In genomic region chr3:79175870-79176269, GRCh38 we compare ENCODE assay signal across 27 cellular contexts.
"Had no signal": no experiment of that assay in that cellular context is flagged by ENCODE, and none has a peak within 500 bp of the region (broad histone marks: within the 10 kb centered on the region; RNA-seq: fewer than 3 reads in every experiment).

No MANE protein-coding gene starts in this region.

- H3K4me1 ChIP-seq: esophagus muscularis mucosa, psoas muscle, right lobe of liver, spleen, testis, tibial nerve, upper lobe of right lung, vagina had no signal

- H3K27me3 ChIP-seq: esophagus muscularis mucosa, hepatocyte, right lobe of liver, spleen, testis, tibial nerve, upper lobe of right lung, vagina had no signal

- H3K79me2 ChIP-seq: hepatocyte had no signal

- H3K27me3 Mint-ChIP-seq: dendritic cell treated with granulocyte-macrophage colony-stimulating factor and Interleukin-4, amounts not matched to agents 40 ng/mL and 50 ng/mL, for 4 days; effector memory CD8-positive, alpha-beta T cell; naive B cell; stimulated activated naive B cell treated with anti-CD40 and anti-IgM and Interleukin-4, amounts not matched to agents 10 μg/mL and 1 μg/mL and 100 μg/mL, for 72 hours; stimulated activated naive CD8-positive, alpha-beta T cell treated with anti-CD3 and anti-CD28 coated beads, Interleukin-15, amount 100 ng/mL, for 72 hours had no signal

- H3K27ac ChIP-seq: epithelial cell of prostate, esophagus muscularis mucosa, hepatocyte, psoas muscle, right lobe of liver, spleen, testis, tibial nerve, upper lobe of right lung, vagina had no signal

- H3K9me3 ChIP-seq: esophagus muscularis mucosa, psoas muscle, right lobe of liver, testis, tibial nerve, upper lobe of right lung, vagina had no signal

- H3K36me3 ChIP-seq: esophagus muscularis mucosa, right lobe of liver, spleen, tibial nerve, upper lobe of right lung, vagina had no signal

- DNase-seq: effector memory CD8-positive, alpha-beta T cell; foreskin melanocyte; head of caudate nucleus; kidney; left cardiac atrium; left ventricle myocardium superior; mesendoderm; naive B cell; psoas muscle; retina; right lobe of liver; spleen; stimulated activated CD4-positive, alpha-beta T cell treated with anti-CD3 and anti-CD28 coated beads, Interleukin-15, amount 100 ng/mL, for 24 hours; stimulated activated CD4-positive, alpha-beta T cell treated with anti-CD3 and anti-CD28 coated beads, Interleukin-1b, Interleukin-23, amount 100 ng/mL, for 48 hours; stimulated activated CD4-positive, alpha-beta T cell treated with anti-CD3 and anti-CD28 coated beads, Interleukin-4, amount 100 ng/mL, for 24 hours; stimulated activated naive B cell treated with anti-CD40 and anti-IgM and Interleukin-4, amounts not matched to agents 10 μg/mL and 1 μg/mL and 100 μg/mL, for 72 hours; stimulated activated naive CD8-positive, alpha-beta T cell treated with anti-CD3 and anti-CD28 coated beads, Interleukin-15, amount 100 ng/mL, for 72 hours; testis; upper lobe of right lung had no signal

- H3K36me3 Mint-ChIP-seq: naive B cell; stimulated activated naive B cell treated with anti-CD40 and anti-IgM and Interleukin-4, amounts not matched to agents 10 μg/mL and 1 μg/mL and 100 μg/mL, for 72 hours had no signal

- H3K27ac Mint-ChIP-seq: dendritic cell treated with granulocyte-macrophage colony-stimulating factor and Interleukin-4, amounts not matched to agents 40 ng/mL and 50 ng/mL, for 4 days; effector memory CD8-positive, alpha-beta T cell; naive B cell; nephron; stimulated activated naive B cell treated with anti-CD40 and anti-IgM and Interleukin-4, amounts not matched to agents 10 μg/mL and 1 μg/mL and 100 μg/mL, for 72 hours; stimulated activated naive CD8-positive, alpha-beta T cell treated with anti-CD3 and anti-CD28 coated beads, Interleukin-15, amount 100 ng/mL, for 72 hours had no signal

- H3K4me2 ChIP-seq: hepatocyte had no signal

- H3K4me1 Mint-ChIP-seq: naive B cell; nephron; stimulated activated naive B cell treated with anti-CD40 and anti-IgM and Interleukin-4, amounts not matched to agents 10 μg/mL and 1 μg/mL and 100 μg/mL, for 72 hours; stimulated activated naive CD8-positive, alpha-beta T cell treated with anti-CD3 and anti-CD28 coated beads, Interleukin-15, amount 100 ng/mL, for 72 hours had no signal

- H2AFZ ChIP-seq: hepatocyte had no signal

- H3K4me3 Mint-ChIP-seq: dendritic cell treated with granulocyte-macrophage colony-stimulating factor and Interleukin-4, amounts not matched to agents 40 ng/mL and 50 ng/mL, for 4 days; effector memory CD8-positive, alpha-beta T cell; nephron; stimulated activated naive B cell treated with anti-CD40 and anti-IgM and Interleukin-4, amounts not matched to agents 10 μg/mL and 1 μg/mL and 100 μg/mL, for 72 hours; stimulated activated naive CD8-positive, alpha-beta T cell treated with anti-CD3 and anti-CD28 coated beads, Interleukin-15, amount 100 ng/mL, for 72 hours had no signal

- H3K9me3 Mint-ChIP-seq: dendritic cell treated with granulocyte-macrophage colony-stimulating factor and Interleukin-4, amounts not matched to agents 40 ng/mL and 50 ng/mL, for 4 days; nephron had no signal

- H3K4me3 ChIP-seq: esophagus muscularis mucosa, hepatocyte, lung, psoas muscle, right lobe of liver, spleen, testis, tibial nerve, upper lobe of right lung, vagina had no signal

- ATAC-seq: effector memory CD8-positive, alpha-beta T cell; left cardiac atrium; left ventricle myocardium superior; psoas muscle; right lobe of liver; stimulated activated naive B cell treated with anti-CD40 and anti-IgM and Interleukin-4, amounts not matched to agents 10 μg/mL and 1 μg/mL and 100 μg/mL, for 72 hours; stimulated activated naive CD8-positive, alpha-beta T cell treated with anti-CD3 and anti-CD28 coated beads, Interleukin-15, amount 100 ng/mL, for 72 hours; upper lobe of right lung had no signal
